ENCODE assay signal across 1 cellular context in genomic region chr2:113203901-113204519, GRCh38.
TF ChIP-seq lines count a peak whose summit lies in the region.

No MANE protein-coding gene starts in this region.

TF ChIP-seq in HepG2, 621 proteins besides CTCF, POLR2A, EP300 and RAD21 (continued from another document):
- 0 out of 2 replicates have a peak, but pooled peaks have one; percentile 35 for TF ChIP-seq ZNF142 (CRISPR knock-in tag; IDR thresholded peaks at IDR 0.05)
- 0 out of 2 replicates have a peak, but pooled peaks have one; percentile 56 for TF ChIP-seq MTERF4 (CRISPR knock-in tag; IDR thresholded peaks at IDR 0.05)
- TF ChIP-seq XRCC5 (optimal IDR thresholded peaks at IDR 0.05; ENCODE audit: low read length), result peak; percentile 55
- peak; percentile 78 for TF ChIP-seq GATAD2A (CRISPR knock-in tag; IDR thresholded peaks at IDR 0.05)
- TF ChIP-seq ZSCAN29 (CRISPR knock-in tag; conservative IDR thresholded peaks at IDR 0.05), result no peak
- TF ChIP-seq HNRNPH1 (optimal IDR thresholded peaks at IDR 0.05; ENCODE audit: low read depth, low read length), result peak; percentile 69
- TF ChIP-seq FOXA3 (CRISPR knock-in tag; IDR thresholded peaks at IDR 0.05), result peak; percentile 54; the same call in 1 of the 2 replicates
- 0 out of 2 replicates have a peak, but pooled peaks have one; percentile 58 for TF ChIP-seq HOXA5 (CRISPR knock-in tag; IDR thresholded peaks at IDR 0.05)
- TF ChIP-seq KLF6 (CRISPR knock-in tag; IDR thresholded peaks at IDR 0.05), result peak; percentile 54; the same call in 1 of the 2 replicates
- TF ChIP-seq FOXP1 (IDR thresholded peaks at IDR 0.05), result no peak
- TF ChIP-seq FOXP1 (CRISPR knock-in tag; IDR thresholded peaks at IDR 0.05), result no peak
- TF ChIP-seq TSC22D2 (CRISPR knock-in tag; IDR thresholded peaks at IDR 0.05; ENCODE audit: borderline replicate concordance), result no peak
- peak; percentile 32; the same call in 1 of the 2 replicates for TF ChIP-seq CEBPG (CRISPR knock-in tag; IDR thresholded peaks at IDR 0.05)
- TF ChIP-seq NR2F6 (IDR thresholded peaks at IDR 0.05), result no peak
- TF ChIP-seq NR2F6 (CRISPR knock-in tag; IDR thresholded peaks at IDR 0.05), result peak; percentile 46; the same call in 1 of the 2 replicates
- TF ChIP-seq ZBTB33 (CRISPR knock-in tag; IDR thresholded peaks at IDR 0.05), result peak; percentile 39
- TF ChIP-seq ZKSCAN5 (CRISPR knock-in tag; IDR thresholded peaks at IDR 0.05), result 0 out of 2 replicates have a peak, but pooled peaks have one; percentile 29
- TF ChIP-seq ZNF574 (CRISPR knock-in tag; IDR thresholded peaks at IDR 0.05), result peak; percentile 55; the same call in 1 of the 2 replicates
- TF ChIP-seq SAP130 (CRISPR knock-in tag; IDR thresholded peaks at IDR 0.05; ENCODE audit: low read depth), result peak; percentile 58
- TF ChIP-seq YY1 (IDR thresholded peaks at IDR 0.05; ENCODE audit: insufficient read depth, insufficient replicate concordance, low read depth, low read length), result peak; percentile 69
- TF ChIP-seq KDM3A (CRISPR knock-in tag; IDR thresholded peaks at IDR 0.05; ENCODE audit: low read depth), result peak; percentile 52; the same call in 1 of the 2 replicates
- 0 out of 2 replicates have a peak, but pooled peaks have one; percentile 58 for TF ChIP-seq AHR (CRISPR knock-in tag; IDR thresholded peaks at IDR 0.05)
- peak; percentile 88 for TF ChIP-seq FOXC1 (CRISPR knock-in tag; IDR thresholded peaks at IDR 0.05; ENCODE audit: borderline replicate concordance)
- TF ChIP-seq ZNF24 (IDR thresholded peaks at IDR 0.05), result 0 out of 2 replicates have a peak, but pooled peaks have one; percentile 36
- no peak for TF ChIP-seq HNF1A (IDR thresholded peaks at IDR 0.05; ENCODE audit: low read depth)
- peak; percentile 32; the same call in 1 of the 2 replicates for TF ChIP-seq HNF1A (CRISPR knock-in tag; IDR thresholded peaks at IDR 0.05; ENCODE audit: borderline replicate concordance)
- TF ChIP-seq ZFX (CRISPR knock-in tag; IDR thresholded peaks at IDR 0.05; ENCODE audit: low read depth), result peak; percentile 48; the same call in 1 of the 2 replicates
- TF ChIP-seq SPEN (CRISPR knock-in tag; IDR thresholded peaks at IDR 0.05; ENCODE audit: low read depth), result peak; percentile 58; the same call in 1 of the 2 replicates
- 0 out of 2 replicates have a peak, but pooled peaks have one; percentile 11 for TF ChIP-seq SP5 (CRISPR knock-in tag; IDR thresholded peaks at IDR 0.05; ENCODE audit: borderline replicate concordance, low read depth)
- no peak for TF ChIP-seq ZNF546 (CRISPR knock-in tag; conservative IDR thresholded peaks at IDR 0.05)
- TF ChIP-seq ZNF598 (CRISPR knock-in tag; IDR thresholded peaks at IDR 0.05; ENCODE audit: borderline replicate concordance), result peak; percentile 88; the same call in 1 of the 2 replicates
- peak; percentile 32; the same call in 1 of the 2 replicates for TF ChIP-seq ARNTL (CRISPR knock-in tag; IDR thresholded peaks at IDR 0.05)
- TF ChIP-seq PPARG (CRISPR knock-in tag; conservative IDR thresholded peaks at IDR 0.05), result peak; percentile 64; the same call in 1 of the 2 replicates
- 0 out of 2 replicates have a peak, but pooled peaks have one; percentile 42 for TF ChIP-seq TARDBP (CRISPR knock-in tag; IDR thresholded peaks at IDR 0.05)
- peak; percentile 37; the same call in 1 of the 2 replicates for TF ChIP-seq ZNF580 (CRISPR knock-in tag; IDR thresholded peaks at IDR 0.05; ENCODE audit: borderline replicate concordance, low read depth)
- no peak for TF ChIP-seq FOXA1 (IDR thresholded peaks at IDR 0.05)
- peak; percentile 29; the same call in 1 of the 2 replicates for TF ChIP-seq FOXA1 (CRISPR knock-in tag; IDR thresholded peaks at IDR 0.05)
- TF ChIP-seq SMAD1 (CRISPR knock-in tag; IDR thresholded peaks at IDR 0.05; ENCODE audit: borderline replicate concordance, low read depth), result peak; percentile 51; the same call in 1 of the 2 replicates
- 0 out of 2 replicates have a peak, but pooled peaks have one; percentile 41 for TF ChIP-seq SMAD3 (CRISPR knock-in tag; IDR thresholded peaks at IDR 0.05)
